8 cellular contexts compared by ENCODE assay signal in the genomic region with DNA sequence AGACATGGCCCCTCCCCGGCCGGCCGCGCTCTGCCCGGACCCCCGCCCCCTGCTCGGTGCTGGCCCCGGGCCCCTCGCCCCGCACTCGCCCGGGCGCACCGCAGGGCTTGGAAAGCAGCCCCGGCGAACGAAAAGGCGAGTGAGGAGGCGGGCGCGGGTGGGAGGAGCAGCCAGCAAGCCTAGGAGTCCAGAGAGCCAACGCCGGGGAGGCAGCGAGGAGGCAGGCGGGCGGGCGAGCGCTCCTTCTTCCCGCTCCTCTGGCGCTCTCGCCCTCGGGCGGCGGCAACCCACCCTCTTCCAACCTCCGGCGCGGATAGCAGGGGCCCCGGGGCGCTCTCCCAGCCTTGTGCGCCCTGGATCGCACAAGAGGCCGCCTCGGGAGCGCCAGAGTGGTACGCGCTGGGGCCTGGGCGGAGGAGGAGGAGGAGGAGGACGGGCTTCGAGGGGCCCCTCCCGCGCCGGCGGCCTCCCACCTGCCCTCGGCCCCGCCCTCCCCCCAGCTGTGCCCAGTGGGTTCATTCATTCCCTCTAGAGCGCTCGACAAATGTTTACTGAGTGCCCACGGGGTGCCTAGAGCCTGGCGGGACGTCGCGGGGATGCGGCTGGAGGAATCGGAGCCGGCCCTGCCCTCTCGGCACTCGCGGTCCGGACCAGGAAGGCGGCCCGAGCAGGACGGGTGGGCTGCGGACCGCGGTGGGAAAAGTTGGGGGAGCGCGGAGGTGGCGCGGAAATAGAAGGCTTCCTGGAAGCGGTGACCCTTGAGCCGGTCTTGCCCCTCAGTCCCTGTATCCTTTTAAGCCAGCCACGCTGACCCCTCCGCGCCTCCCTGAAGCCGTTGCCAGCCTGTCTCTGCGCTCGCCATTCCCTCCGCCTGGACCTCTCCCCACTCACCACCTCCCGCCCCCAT. TPM values are rescaled to one million over a fixed set of nuclear protein-coding genes. Genes with fewer than 3 reads are reported as not detected.
DNase-seq lines count a peak whose midpoint lies in the region; ATAC-seq and TF ChIP-seq lines count a peak whose summit lies in the region.

A gene (minus strand): TSS at position 391 of the 907 bp plus-strand sequence. CDS start 519 bp downstream, outside the sequence.

- H3K36me3 ChIP-seq in Peyer's patch (no peaks in the 10 kb centered on the region), psoas muscle (ENCODE audit: insufficient read depth in 1 of 2, low read depth in 1 of 2) (no peaks in the 10 kb centered on the region)

- TF ChIP-seq CTCF in GM10266 (IDR thresholded peaks at IDR 0.05; ENCODE audit: control insufficient read depth, insufficient read depth, low read depth, missing control alignments) (no peak), Peyer's patch (IDR thresholded peaks at IDR 0.05) (no peak), psoas muscle (IDR thresholded peaks at IDR 0.05) (no peak), HFFc6 (IDR thresholded peaks at IDR 0.05) (no peak)

- intact Hi-C loops in left cardiac atrium (cut with DNase I) = no loop called here
- intact Hi-C loops in psoas muscle (cut with DNase I) = no loop called here

- H3K9me3 Mint-ChIP-seq in HFFc6 = no peaks in the 10 kb centered on the region

- peaks cover 0 to 19% (median 0%) of the 10 kb centered on the region in 4 donors for H3K4me1 ChIP-seq in Peyer's patch
- H3K4me1 ChIP-seq in psoas muscle = no peaks in the 10 kb centered on the region

- TF ChIP-seq POLR2A in Peyer's patch (IDR thresholded peaks at IDR 0.05) = no peak

- H3K9me3 ChIP-seq in Peyer's patch (no peaks in the 10 kb centered on the region), psoas muscle (no peaks in the 10 kb centered on the region)

- H3K4me3 Mint-ChIP-seq in HFFc6 = no peak within 1 kb of the TSS

- no peaks in the 10 kb centered on the region for H3K4me1 Mint-ChIP-seq in HFFc6 (ENCODE audit: low read depth)

- H3K4me3 ChIP-seq in Peyer's patch (peak within 1 kb of the TSS; percentile 8 to 42 (median 28)), psoas muscle (peak within 1 kb of the TSS; percentile 47)

- H3K27ac ChIP-seq in Peyer's patch (no peak within 1 kb of the TSS), psoas muscle (no peak within 1 kb of the TSS)

- ATAC-seq in left cardiac atrium (peak; percentile 28 to 60), psoas muscle (no peak), left lobe of liver (no peak), GM21515 (IDR thresholded peaks at IDR 0.05; ENCODE audit: unreplicated experiment) (no peak)

- DNase-seq in GM10266 (ENCODE audit: extremely low spot score) = peak; percentile 41
- no peak for DNase-seq in Peyer's patch
- DNase-seq in left cardiac atrium = no peak
- no peak for DNase-seq in psoas muscle
- DNase-seq in HFFc6 = no peak
- DNase-seq in left lobe of liver (ENCODE audit: low spot score) = no peak
- no peak for DNase-seq in AML-193 (lab: John Stamatoyannopoulos, UW)

- peaks cover 0 to 15% of the 10 kb centered on the region in 2 donors for H3K27me3 ChIP-seq in Peyer's patch
- H3K27me3 ChIP-seq in psoas muscle (ENCODE audit: insufficient read depth in 3 of 3, low read length in 2 of 3) = peaks cover 0 to 88% (median 26%) of the 10 kb centered on the region in 3 donors

- H3K27me3 Mint-ChIP-seq in HFFc6 (ENCODE audit: insufficient read depth) = peaks cover 53% of the 10 kb centered on the region

- no peaks in the 10 kb centered on the region for H3K36me3 Mint-ChIP-seq in HFFc6 (ENCODE audit: low read depth)

- no peak within 1 kb of the TSS for H3K27ac Mint-ChIP-seq in HFFc6

- 1 to 2% (median 1%) methylated on average over 34 to 89 of the region's 89 CpGs for WGBS in psoas muscle, 3 donors

RNA-seq across cellular contexts. Expression of the gene that starts here (rescaled TPM):
- total RNA-seq in Peyer's patch (1 to 10 TPM in 1 of 4 donors, under 1 TPM in 1, not detected in 2; 0.67 to 2.7 TPM), left cardiac atrium (10 to 100 TPM; 23.9 to 29.3 TPM), psoas muscle (not detected), left lobe of liver (0.38 TPM)
- polyA plus RNA-seq in psoas muscle = under 1 TPM in 2 of 3 donors, not detected in 1; 0.03 TPM
- total RNA-seq in HFFc6 (2021; fragmentation: NEBNext Ultra II Directional; extraction: Animal tissue kit (Norgen Biotek cat#: 25700)) = not detected

Comparison
In these comparisons a context has a peak if more than half of its experiments do, and no peak if none do; other contexts are left out.
1. RNA of the gene that starts here (total RNA-seq): 23.9 to 29.3 TPM in left cardiac atrium; 0.67 to 2.7 TPM in Peyer's patch, 0.38 TPM in left lobe of liver (single experiment), not detected in psoas muscle and not detected in HFFc6; every median in the first group is over 4 times any median in the second.
2. ATAC-seq: peak in left cardiac atrium (2 of 2); none in psoas muscle (0 of 4), left lobe of liver (single experiment) and GM21515 (single experiment).